ENCODE assay signal across 8 cellular contexts in genomic region chr1:145690587-145691558, GRCh38. TPM values are rescaled to one million over a fixed set of nuclear protein-coding genes. Genes with fewer than 3 reads are reported as not detected.
A peak's percentile ranks its signal among the peaks of the same experiment; 100 is the strongest.
DNase-seq lines count a peak whose midpoint lies in the region; ATAC-seq lines count a peak whose summit lies in the region.

No MANE protein-coding gene starts in this region.

- ATAC-seq in HG02885 (IDR thresholded peaks at IDR 0.05; ENCODE audit: poor library complexity, unreplicated experiment) (peak; percentile 64), T-helper 17 cell (peak; percentile 77), HG02759 (IDR thresholded peaks at IDR 0.05; ENCODE audit: unreplicated experiment) (no peak)
- peak; percentile 98 for ATAC-seq in stimulated activated effector memory CD8-positive, alpha-beta T cell treated with anti-CD3 and anti-CD28 coated beads, Interleukin-12 subunit alpha, Interleukin-12 subunit beta, amount 100 ng/mL, for 72 hours

- H3K36me3 Mint-ChIP-seq in T-helper 17 cell (ENCODE audit: low read depth), result no peaks in the 10 kb centered on the region
- peaks cover 9% of the 10 kb centered on the region for H3K36me3 Mint-ChIP-seq in stimulated activated effector memory CD8-positive, alpha-beta T cell treated with anti-CD3 and anti-CD28 coated beads, Interleukin-12 subunit alpha, Interleukin-12 subunit beta, amount 100 ng/mL, for 72 hours

- no peaks in the 10 kb centered on the region for H3K9me3 ChIP-seq in T-helper 17 cell (ENCODE audit: control insufficient read depth, low read length, poor library complexity, severe bottlenecking)

- H3K4me3 Mint-ChIP-seq in T-helper 17 cell, result peak overlapping the region; percentile 65
- peak overlapping the region; percentile 3 for H3K4me3 Mint-ChIP-seq in stimulated activated effector memory CD8-positive, alpha-beta T cell treated with anti-CD3 and anti-CD28 coated beads, Interleukin-12 subunit alpha, Interleukin-12 subunit beta, amount 100 ng/mL, for 72 hours

- DNase-seq in NCI-H2107 treated with DMSO at 0.1 percent for 48 hours (lab: John Stamatoyannopoulos, UW; ENCODE audit: unreplicated experiment) (peak; percentile 8), NCI-H2107 (lab: John Stamatoyannopoulos, UW) (no peak), T-helper 17 cell (no peak), fibroblast of peridontal ligament (ENCODE audit: extremely low read depth) (peak; percentile 72)
- DNase-seq in stimulated activated effector memory CD8-positive, alpha-beta T cell treated with anti-CD3 and anti-CD28 coated beads, Interleukin-12 subunit alpha, Interleukin-12 subunit beta, amount 100 ng/mL, for 72 hours (ENCODE audit: low spot score in 2 of 2), result no peak
- no peak for DNase-seq in effector CD8-positive, alpha-beta T cell (lab: John Stamatoyannopoulos, UW)

- H3K9me3 Mint-ChIP-seq in stimulated activated effector memory CD8-positive, alpha-beta T cell treated with anti-CD3 and anti-CD28 coated beads, Interleukin-12 subunit alpha, Interleukin-12 subunit beta, amount 100 ng/mL, for 72 hours, result no peaks in the 10 kb centered on the region

- no peaks in the 10 kb centered on the region for H3K27me3 Mint-ChIP-seq in T-helper 17 cell

- H3K4me1 Mint-ChIP-seq in T-helper 17 cell, result peaks cover 23% of the 10 kb centered on the region
- peaks cover 29% of the 10 kb centered on the region for H3K4me1 Mint-ChIP-seq in stimulated activated effector memory CD8-positive, alpha-beta T cell treated with anti-CD3 and anti-CD28 coated beads, Interleukin-12 subunit alpha, Interleukin-12 subunit beta, amount 100 ng/mL, for 72 hours

- peak overlapping the region; percentile 89 for H3K27ac Mint-ChIP-seq in T-helper 17 cell
- H3K27ac Mint-ChIP-seq in stimulated activated effector memory CD8-positive, alpha-beta T cell treated with anti-CD3 and anti-CD28 coated beads, Interleukin-12 subunit alpha, Interleukin-12 subunit beta, amount 100 ng/mL, for 72 hours, result no peak overlapping the region

RNA-seq across cellular contexts. Expression of gene PDZK1, which starts 16.3 kb away (rescaled TPM):
- total RNA-seq in T-helper 17 cell, result under 1 TPM in 1 of 2 donors, not detected in 1; 0.55 TPM

RNA-seq across cellular contexts. Expression of gene CD160, which starts 28.4 kb away (rescaled TPM):
- total RNA-seq in T-helper 17 cell, result under 1 TPM in 1 of 2 donors, not detected in 1; 0.20 TPM

Comparison
In these comparisons a context has a peak if more than half of its experiments do, and no peak if none do; other contexts are left out.
1. DNase-seq: peak in NCI-H2107 treated with DMSO at 0.1 percent for 48 hours (single experiment) and fibroblast of peridontal ligament (single experiment); none in NCI-H2107 (single experiment), T-helper 17 cell (0 of 3), stimulated activated effector memory CD8-positive, alpha-beta T cell treated with anti-CD3 and anti-CD28 coated beads, Interleukin-12 subunit alpha, Interleukin-12 subunit beta, amount 100 ng/mL, for 72 hours (0 of 2) and effector CD8-positive, alpha-beta T cell (single experiment).